ENCODE assay signal across 9 cellular contexts in genomic region chr21:24428539-24429186, GRCh38.
A peak's percentile ranks its signal among the peaks of the same experiment; 100 is the strongest.
DNase-seq lines count a peak whose midpoint lies in the region; ATAC-seq lines count a peak whose summit lies in the region.
"Had no signal": no experiment of that assay in that cellular context is flagged by ENCODE, and none has a peak within 500 bp of the region (broad histone marks: within the 10 kb centered on the region; RNA-seq: fewer than 3 reads in every experiment).

No MANE protein-coding gene starts in this region.

- H3K4me1 Mint-ChIP-seq in CD8-positive, alpha-beta memory T cell = peaks cover 11 to 17% (median 14%) of the 10 kb centered on the region in 3 donors
- peaks cover 23% of the 10 kb centered on the region for H3K4me1 Mint-ChIP-seq in activated naive CD8-positive, alpha-beta T cell treated with anti-CD3 and anti-CD28 coated beads, Interleukin-2, amount 50 U/mL, for 24 hours

- H3K36me3 ChIP-seq in CD8-positive, alpha-beta memory T cell (ENCODE audit: insufficient read depth, low read length) = no peaks in the 10 kb centered on the region

- peaks cover 0 to 1% (median 0%) of the 10 kb centered on the region in 3 donors for H3K36me3 Mint-ChIP-seq in CD8-positive, alpha-beta memory T cell
- H3K36me3 Mint-ChIP-seq in activated naive CD8-positive, alpha-beta T cell treated with anti-CD3 and anti-CD28 coated beads, Interleukin-2, amount 50 U/mL, for 24 hours (ENCODE audit: low read depth) = peaks cover 3% of the 10 kb centered on the region

- ATAC-seq in GM19397 (IDR thresholded peaks at IDR 0.05; ENCODE audit: unreplicated experiment) (peak; percentile 91), HG03432 (IDR thresholded peaks at IDR 0.05; ENCODE audit: unreplicated experiment) (peak; percentile 89)
- peak; percentile 81 for ATAC-seq in activated naive CD8-positive, alpha-beta T cell treated with anti-CD3 and anti-CD28 coated beads, Interleukin-2, amount 50 U/mL, for 24 hours

- H3K9me3 ChIP-seq in CD8-positive, alpha-beta memory T cell (ENCODE audit: low read length) = no peaks in the 10 kb centered on the region

- CTCF ChIA-PET in CD8-positive, alpha-beta memory T cell (lab: Charles Lee) = no interaction called here

- H3K27me3 Mint-ChIP-seq in CD8-positive, alpha-beta memory T cell = no peaks in the 10 kb centered on the region
- no peaks in the 10 kb centered on the region for H3K27me3 Mint-ChIP-seq in activated naive CD8-positive, alpha-beta T cell treated with anti-CD3 and anti-CD28 coated beads, Interleukin-2, amount 50 U/mL, for 24 hours

- H3K27ac ChIP-seq in CD8-positive, alpha-beta memory T cell (ENCODE audit: low read depth, low read length) = peak overlapping the region; percentile 12
- H3K27ac ChIP-seq: hepatocyte had no signal

- DNase-seq in CD8-positive, alpha-beta memory T cell = peak in 2 of 5 donors; percentile 18 to 41
- peak; percentile 11 for DNase-seq in activated naive CD8-positive, alpha-beta T cell treated with anti-CD3 and anti-CD28 coated beads, Interleukin-2, amount 50 U/mL, for 24 hours
- DNase-seq in DMS 273 treated with DMSO at 0.1 percent for 48 hours (lab: John Stamatoyannopoulos, UW) (no peak), ureter (ENCODE audit: low spot score) (no peak), NCI-H1694 (lab: John Stamatoyannopoulos, UW) (no peak)
- DNase-seq in activated effector memory CD4-positive, alpha-beta T cell treated with anti-CD3 and anti-CD28 coated beads, Interleukin-2, amount 50 U/mL, for 16 hours = no peak

- H3K4me1 ChIP-seq in CD8-positive, alpha-beta memory T cell (ENCODE audit: insufficient read depth, low read length) = no peaks in the 10 kb centered on the region

- H3K9me3 Mint-ChIP-seq in CD8-positive, alpha-beta memory T cell = peaks cover 0 to 6% (median 3%) of the 10 kb centered on the region in 5 donors
- peaks cover 3% of the 10 kb centered on the region for H3K9me3 Mint-ChIP-seq in activated naive CD8-positive, alpha-beta T cell treated with anti-CD3 and anti-CD28 coated beads, Interleukin-2, amount 50 U/mL, for 24 hours

- H3K4me3 ChIP-seq in CD8-positive, alpha-beta memory T cell (ENCODE audit: low read length) = peak overlapping the region; percentile 59
- H3K4me3 ChIP-seq: hepatocyte had no signal

- POLR2A ChIA-PET in CD8-positive, alpha-beta memory T cell (lab: Charles Lee) = no interaction called here

- H3K27ac Mint-ChIP-seq in CD8-positive, alpha-beta memory T cell = peak overlapping the region in 6 of 8 donors; percentile 23 to 86 (median 42)
- peak overlapping the region; percentile 82 for H3K27ac Mint-ChIP-seq in activated naive CD8-positive, alpha-beta T cell treated with anti-CD3 and anti-CD28 coated beads, Interleukin-2, amount 50 U/mL, for 24 hours

- H3K4me3 Mint-ChIP-seq in CD8-positive, alpha-beta memory T cell = peak overlapping the region; percentile 78 to 87 (median 82)
- H3K4me3 Mint-ChIP-seq in activated naive CD8-positive, alpha-beta T cell treated with anti-CD3 and anti-CD28 coated beads, Interleukin-2, amount 50 U/mL, for 24 hours = peak overlapping the region; percentile 86

- H3K27me3 ChIP-seq in CD8-positive, alpha-beta memory T cell (ENCODE audit: insufficient read depth, low read length, poor library complexity, severe bottlenecking) = no peaks in the 10 kb centered on the region
- H3K27me3 ChIP-seq: hepatocyte had no signal
